ENCODE assay signal across 9 cellular contexts in the genomic region with DNA sequence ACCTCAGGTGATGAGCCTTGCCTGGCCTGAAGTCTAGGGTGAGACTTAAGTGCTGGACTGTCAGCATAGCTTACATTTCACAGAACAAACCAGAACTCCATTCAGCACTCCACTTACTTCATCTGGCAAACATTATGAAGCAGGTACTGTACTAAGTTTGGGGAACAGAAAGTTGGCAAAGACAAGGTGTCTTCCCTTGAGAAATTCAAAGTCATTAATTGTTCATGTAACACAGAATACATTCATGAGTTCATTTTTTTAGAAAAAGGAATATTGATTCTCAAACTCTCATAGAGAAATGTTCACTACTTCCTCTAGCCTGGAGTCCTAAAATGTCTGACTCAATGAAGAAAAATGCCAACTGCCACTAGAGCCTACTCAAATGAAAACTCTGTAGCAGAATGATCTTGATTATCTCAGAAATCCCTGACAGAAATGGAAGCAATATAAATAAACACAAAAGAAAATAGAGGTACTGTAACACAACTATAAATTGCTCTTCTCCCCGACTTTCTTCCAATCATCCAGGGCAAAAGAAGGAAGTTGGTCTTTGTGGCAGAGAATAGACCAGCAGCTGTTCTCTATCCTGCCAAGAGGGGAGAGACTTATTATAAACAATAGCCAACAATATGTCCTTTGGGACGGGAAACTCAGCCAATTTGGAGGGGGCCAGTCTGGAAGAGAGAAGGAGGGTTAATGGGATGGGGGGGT.
DNase-seq lines count a peak whose midpoint lies in the region; ATAC-seq, FAIRE-seq and TF ChIP-seq lines count a peak whose summit lies in the region.
"Had no signal": no experiment of that assay in that cellular context is flagged by ENCODE, and none has a peak within 500 bp of the region (broad histone marks: within the 10 kb centered on the region; RNA-seq: fewer than 3 reads in every experiment).

No MANE protein-coding gene starts in this region.

- 64% methylated on average over 2 of the region's 2 CpGs for WGBS in hepatocyte (ENCODE audit: low lambda C conversion rate, missing lambda C conversion rate)

- H3K27me3 ChIP-seq in hepatocyte = no peaks in the 10 kb centered on the region
- H3K27me3 ChIP-seq in WERI-Rb-1 (ENCODE audit: insufficient read depth, low read depth, severe bottlenecking) = no peaks in the 10 kb centered on the region

- H3K9me2 ChIP-seq in hepatocyte (replicated peaks; ENCODE audit: insufficient read depth) = no peaks in the 10 kb centered on the region

- no peak overlapping the region for H2AFZ ChIP-seq in hepatocyte

- no peak overlapping the region for H3K4me3 ChIP-seq in hepatocyte
- H3K4me3 ChIP-seq in WERI-Rb-1 (ENCODE audit: low read depth, low read length) = no peak overlapping the region
- H3K4me3 ChIP-seq: lung had no signal

- H3K79me2 ChIP-seq in hepatocyte = peaks cover 32% of the 10 kb centered on the region

- peak; percentile 4 for DNase-seq in DMS 273 treated with DMSO at 0.1 percent for 48 hours (lab: John Stamatoyannopoulos, UW)
- DNase-seq in RCC 7860 (ENCODE audit: low spot score) = peak; percentile 35
- no peak for DNase-seq in hepatocyte (ENCODE audit: low spot score)
- no peak for DNase-seq in WERI-Rb-1
- no peak for DNase-seq in NCI-H1930 (lab: John Stamatoyannopoulos, UW)
- no peak for DNase-seq in T-helper 1 cell

- peaks cover 53% of the 10 kb centered on the region for H3K4me1 ChIP-seq in hepatocyte (ENCODE audit: insufficient read depth)

- no peaks in the 10 kb centered on the region for H3K36me3 ChIP-seq in hepatocyte (replicated peaks; ENCODE audit: insufficient read depth, low read depth)
- peaks cover 3% of the 10 kb centered on the region for H3K36me3 ChIP-seq in WERI-Rb-1

- peak overlapping the region; percentile 67 for H3K27ac ChIP-seq in hepatocyte
- no peak overlapping the region for H3K27ac ChIP-seq in WERI-Rb-1

- ATAC-seq in GM21515 (IDR thresholded peaks at IDR 0.05; ENCODE audit: unreplicated experiment) (peak; percentile 27), HG02840 (IDR thresholded peaks at IDR 0.05; ENCODE audit: low FRiP score, unreplicated experiment) (no peak)

- FAIRE-seq in RCC 7860 (lab: Jason Lieb, UNC) = no peak

- TF ChIP-seq CTCF in hepatocyte (IDR thresholded peaks at IDR 0.05; ENCODE audit: poor library complexity) = no peak
- no peak for TF ChIP-seq CTCF in WERI-Rb-1 (IDR thresholded peaks at IDR 0.05; ENCODE audit: low read depth, low read length)

- H3K9me3 ChIP-seq in hepatocyte (ENCODE audit: low read depth) (no peaks in the 10 kb centered on the region), WERI-Rb-1 (ENCODE audit: severe bottlenecking) (no peaks in the 10 kb centered on the region)

- no peaks in the 10 kb centered on the region for H4K20me1 ChIP-seq in hepatocyte (ENCODE audit: insufficient read depth, poor library complexity, severe bottlenecking)

- H3K4me2 ChIP-seq in hepatocyte = no peak overlapping the region

Comparison
In these comparisons a context has a peak if more than half of its experiments do, and no peak if none do; other contexts are left out.
1. DNase-seq: peak in DMS 273 treated with DMSO at 0.1 percent for 48 hours (single experiment) and RCC 7860 (single experiment); none in hepatocyte (single experiment), WERI-Rb-1 (single experiment), NCI-H1930 (0 of 2) and T-helper 1 cell (0 of 5).